1 cellular context compared by ENCODE assay signal in the genomic region with DNA sequence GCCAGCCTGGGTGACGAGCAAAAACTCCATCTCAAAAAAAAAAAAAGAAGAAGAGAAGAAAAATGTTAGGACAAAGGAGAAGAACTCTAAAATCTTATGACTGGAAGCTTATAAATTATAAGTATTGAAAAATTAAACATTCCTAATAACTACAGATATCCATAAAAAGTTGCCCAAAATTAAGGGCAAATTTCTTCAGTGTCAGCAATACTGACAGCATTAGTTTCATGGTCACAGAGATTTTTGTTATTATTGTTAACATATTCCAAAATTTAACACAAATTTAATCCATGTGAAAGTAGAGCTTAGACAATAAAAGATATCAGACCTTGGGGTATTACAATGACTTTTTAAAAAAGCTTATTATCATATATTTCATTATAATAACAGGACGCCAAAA.
TF ChIP-seq lines count a peak whose summit lies in the region.

No MANE protein-coding gene starts in this region.

TF ChIP-seq in HepG2, 621 proteins besides CTCF, POLR2A, EP300 and RAD21 (continued from another document):
- TF ChIP-seq, protein P1, sequence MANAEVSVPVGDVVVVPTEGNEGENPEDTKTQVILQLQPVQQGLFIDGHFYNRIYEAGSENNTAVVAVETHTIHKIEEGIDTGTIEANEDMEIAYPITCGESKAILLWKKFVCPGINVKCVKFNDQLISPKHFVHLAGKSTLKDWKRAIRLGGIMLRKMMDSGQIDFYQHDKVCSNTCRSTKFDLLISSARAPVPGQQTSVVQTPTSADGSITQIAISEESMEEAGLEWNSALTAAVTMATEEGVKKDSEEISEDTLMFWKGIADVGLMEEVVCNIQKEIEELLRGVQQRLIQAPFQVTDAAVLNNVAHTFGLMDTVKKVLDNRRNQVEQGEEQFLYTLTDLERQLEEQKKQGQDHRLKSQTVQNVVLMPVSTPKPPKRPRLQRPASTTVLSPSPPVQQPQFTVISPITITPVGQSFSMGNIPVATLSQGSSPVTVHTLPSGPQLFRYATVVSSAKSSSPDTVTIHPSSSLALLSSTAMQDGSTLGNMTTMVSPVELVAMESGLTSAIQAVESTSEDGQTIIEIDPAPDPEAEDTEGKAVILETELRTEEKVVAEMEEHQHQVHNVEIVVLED (CRISPR knock-in tag; IDR thresholded peaks at IDR 0.05; ENCODE audit: borderline replicate concordance) = no peak
